In the genomic region with DNA sequence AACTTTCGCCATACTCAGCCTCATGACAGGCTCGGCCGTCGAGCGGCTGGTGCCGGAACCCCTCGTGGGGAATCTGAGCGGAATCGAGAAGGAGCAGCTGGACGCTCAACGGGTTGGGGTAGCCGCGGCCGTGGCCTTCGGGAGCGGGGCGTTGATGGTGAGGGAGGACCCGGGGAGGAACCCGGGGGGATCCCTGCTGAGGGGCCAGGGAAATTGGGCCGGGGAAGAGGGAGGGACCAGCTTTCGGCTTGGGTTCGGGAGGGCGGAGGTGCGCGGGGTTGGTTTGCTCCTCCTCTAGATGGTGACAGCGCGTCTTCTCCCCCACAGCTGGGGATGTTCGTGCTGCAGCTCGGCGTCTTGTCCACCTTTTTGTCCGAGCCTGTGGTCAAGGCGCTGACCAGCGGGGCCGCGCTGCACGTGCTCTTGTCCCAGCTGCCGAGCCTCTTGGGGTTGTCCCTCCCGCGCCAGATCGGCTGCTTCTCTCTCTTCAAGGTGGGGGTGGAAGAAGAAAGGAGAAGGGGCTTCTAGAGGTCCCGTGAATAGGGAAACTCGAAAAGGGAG, we compare ENCODE assay signal across 1 cellular context.
TF ChIP-seq lines count a peak whose summit lies in the region.

No MANE protein-coding gene starts in this region.

TF ChIP-seq in GM23338, 12 proteins besides CTCF, POLR2A, EP300 and RAD21 (continued from another document):
- TF ChIP-seq, protein P1, sequence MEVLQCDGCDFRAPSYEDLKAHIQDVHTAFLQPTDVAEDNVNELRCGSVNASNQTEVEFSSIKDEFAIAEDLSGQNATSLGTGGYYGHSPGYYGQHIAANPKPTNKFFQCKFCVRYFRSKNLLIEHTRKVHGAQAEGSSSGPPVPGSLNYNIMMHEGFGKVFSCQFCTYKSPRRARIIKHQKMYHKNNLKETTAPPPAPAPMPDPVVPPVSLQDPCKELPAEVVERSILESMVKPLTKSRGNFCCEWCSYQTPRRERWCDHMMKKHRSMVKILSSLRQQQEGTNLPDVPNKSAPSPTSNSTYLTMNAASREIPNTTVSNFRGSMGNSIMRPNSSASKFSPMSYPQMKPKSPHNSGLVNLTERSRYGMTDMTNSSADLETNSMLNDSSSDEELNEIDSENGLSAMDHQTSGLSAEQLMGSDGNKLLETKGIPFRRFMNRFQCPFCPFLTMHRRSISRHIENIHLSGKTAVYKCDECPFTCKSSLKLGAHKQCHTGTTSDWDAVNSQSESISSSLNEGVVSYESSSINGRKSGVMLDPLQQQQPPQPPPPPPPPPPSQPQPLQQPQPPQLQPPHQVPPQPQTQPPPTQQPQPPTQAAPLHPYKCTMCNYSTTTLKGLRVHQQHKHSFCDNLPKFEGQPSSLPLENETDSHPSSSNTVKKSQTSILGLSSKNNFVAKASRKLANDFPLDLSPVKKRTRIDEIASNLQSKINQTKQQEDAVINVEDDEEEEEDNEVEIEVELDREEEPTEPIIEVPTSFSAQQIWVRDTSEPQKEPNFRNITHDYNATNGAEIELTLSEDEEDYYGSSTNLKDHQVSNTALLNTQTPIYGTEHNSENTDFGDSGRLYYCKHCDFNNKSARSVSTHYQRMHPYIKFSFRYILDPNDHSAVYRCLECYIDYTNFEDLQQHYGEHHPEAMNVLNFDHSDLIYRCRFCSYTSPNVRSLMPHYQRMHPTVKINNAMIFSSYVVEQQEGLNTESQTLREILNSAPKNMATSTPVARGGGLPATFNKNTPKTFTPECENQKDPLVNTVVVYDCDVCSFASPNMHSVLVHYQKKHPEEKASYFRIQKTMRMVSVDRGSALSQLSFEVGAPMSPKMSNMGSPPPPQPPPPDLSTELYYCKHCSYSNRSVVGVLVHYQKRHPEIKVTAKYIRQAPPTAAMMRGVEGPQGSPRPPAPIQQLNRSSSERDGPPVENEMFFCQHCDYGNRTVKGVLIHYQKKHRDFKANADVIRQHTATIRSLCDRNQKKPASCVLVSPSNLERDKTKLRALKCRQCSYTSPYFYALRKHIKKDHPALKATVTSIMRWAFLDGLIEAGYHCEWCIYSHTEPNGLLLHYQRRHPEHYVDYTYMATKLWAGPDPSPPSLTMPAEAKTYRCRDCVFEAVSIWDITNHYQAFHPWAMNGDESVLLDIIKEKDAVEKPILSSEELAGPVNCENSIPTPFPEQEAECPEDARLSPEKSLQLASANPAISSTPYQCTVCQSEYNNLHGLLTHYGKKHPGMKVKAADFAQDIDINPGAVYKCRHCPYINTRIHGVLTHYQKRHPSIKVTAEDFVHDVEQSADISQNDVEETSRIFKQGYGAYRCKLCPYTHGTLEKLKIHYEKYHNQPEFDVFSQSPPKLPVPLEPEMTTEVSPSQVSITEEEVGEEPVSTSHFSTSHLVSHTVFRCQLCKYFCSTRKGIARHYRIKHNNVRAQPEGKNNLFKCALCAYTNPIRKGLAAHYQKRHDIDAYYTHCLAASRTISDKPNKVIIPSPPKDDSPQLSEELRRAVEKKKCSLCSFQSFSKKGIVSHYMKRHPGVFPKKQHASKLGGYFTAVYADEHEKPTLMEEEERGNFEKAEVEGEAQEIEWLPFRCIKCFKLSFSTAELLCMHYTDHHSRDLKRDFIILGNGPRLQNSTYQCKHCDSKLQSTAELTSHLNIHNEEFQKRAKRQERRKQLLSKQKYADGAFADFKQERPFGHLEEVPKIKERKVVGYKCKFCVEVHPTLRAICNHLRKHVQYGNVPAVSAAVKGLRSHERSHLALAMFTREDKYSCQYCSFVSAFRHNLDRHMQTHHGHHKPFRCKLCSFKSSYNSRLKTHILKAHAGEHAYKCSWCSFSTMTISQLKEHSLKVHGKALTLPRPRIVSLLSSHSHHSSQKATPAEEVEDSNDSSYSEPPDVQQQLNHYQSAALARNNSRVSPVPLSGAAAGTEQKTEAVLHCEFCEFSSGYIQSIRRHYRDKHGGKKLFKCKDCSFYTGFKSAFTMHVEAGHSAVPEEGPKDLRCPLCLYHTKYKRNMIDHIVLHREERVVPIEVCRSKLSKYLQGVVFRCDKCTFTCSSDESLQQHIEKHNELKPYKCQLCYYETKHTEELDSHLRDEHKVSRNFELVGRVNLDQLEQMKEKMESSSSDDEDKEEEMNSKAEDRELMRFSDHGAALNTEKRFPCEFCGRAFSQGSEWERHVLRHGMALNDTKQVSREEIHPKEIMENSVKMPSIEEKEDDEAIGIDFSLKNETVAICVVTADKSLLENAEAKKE (CRISPR knock-in tag; IDR thresholded peaks at IDR 0.05), result no peak
